ENCODE assay signal across 8 cellular contexts in genomic region chr9:130106860-130107848, GRCh38. TPM values are rescaled to one million over a fixed set of nuclear protein-coding genes. Genes with fewer than 3 reads are reported as not detected.
DNase-seq lines count a peak whose midpoint lies in the region; ATAC-seq and TF ChIP-seq lines count a peak whose summit lies in the region.

No MANE protein-coding gene starts in this region.

- peaks cover 50% of the 10 kb centered on the region for H3K36me3 ChIP-seq in RWPE2 (ENCODE audit: low read depth)

- no peaks in the 10 kb centered on the region for H3K9me3 ChIP-seq in RWPE2 (ENCODE audit: severe bottlenecking)

- H3K4me3 ChIP-seq in RWPE2 (ENCODE audit: severe bottlenecking) (no peak overlapping the region), foreskin fibroblast (ENCODE audit: low read depth in 1 of 2, low read length in 2 of 2) (no peak overlapping the region)

- peak; percentile 71 for ATAC-seq in RWPE2 (ENCODE audit: low read depth)
- ATAC-seq in GM18873 (IDR thresholded peaks at IDR 0.05; ENCODE audit: low FRiP score, unreplicated experiment) = no peak

- no peaks in the 10 kb centered on the region for H3K27me3 ChIP-seq in RWPE2 (ENCODE audit: insufficient read depth, poor library complexity, severe bottlenecking)

- DNase-seq in DMS79 (lab: John Stamatoyannopoulos, UW) (peak; percentile 55), LHCN-M2 (ENCODE audit: low read depth) (peak; percentile 77), RWPE2 (ENCODE audit: low spot score) (no peak), foreskin fibroblast (peak; percentile 76 to 93), non-pigmented ciliary epithelial cell (ENCODE audit: low read depth) (peak; percentile 63), substantia nigra (lab: John Stamatoyannopoulos, UW) (peak in 43 of 49 donors; percentile 10 to 88 (median 65))
- peak; percentile 64 for DNase-seq in activated effector memory CD4-positive, alpha-beta T cell treated with Interleukin-2 at 50 U/mL for 16 hours

- no peaks in the 10 kb centered on the region for H3K4me1 ChIP-seq in RWPE2 (ENCODE audit: insufficient read depth, poor library complexity, severe bottlenecking)

- H3K27ac ChIP-seq in RWPE2 (ENCODE audit: poor library complexity, severe bottlenecking) = no peak overlapping the region
- no peak overlapping the region for H3K27ac ChIP-seq in substantia nigra (ENCODE audit: low read depth, low read length, poor library complexity, severe bottlenecking)

- TF ChIP-seq CTCF in RWPE2 (IDR thresholded peaks at IDR 0.05; ENCODE audit: poor library complexity, severe bottlenecking) (peak; percentile 86), foreskin fibroblast (IDR thresholded peaks at IDR 0.05; ENCODE audit: low read depth, low read length) (peak; percentile 74)

RNA-seq across cellular contexts. Expression of gene GPR107, which starts 53.4 kb away (rescaled TPM):
- total RNA-seq in LHCN-M2 (2014; rRNA removed) = 17.7 and 20.3 TPM in 2 replicates
- 21.3 TPM for polyA plus RNA-seq in LHCN-M2 (2012)
